ENCODE assay signal across 25 cellular contexts in the genomic region with DNA sequence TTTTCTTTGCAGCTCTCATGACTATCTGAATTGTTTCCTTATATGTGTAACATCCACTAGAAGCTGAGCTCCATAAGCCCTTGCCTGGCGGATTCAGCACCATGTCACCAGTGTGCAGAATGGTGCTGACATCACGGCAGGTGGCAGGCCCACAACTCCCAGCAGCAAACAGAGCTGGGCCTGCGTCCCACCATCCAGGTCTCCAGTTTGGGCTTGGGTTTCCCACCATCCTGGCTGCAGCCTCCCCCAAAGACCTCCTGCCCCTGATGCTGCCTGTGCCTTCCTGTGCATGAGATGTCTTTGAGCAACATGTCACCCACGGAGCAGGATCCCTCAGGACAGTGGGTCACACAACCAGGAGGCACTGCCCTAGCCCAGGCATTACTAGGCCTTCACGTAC.
DNase-seq lines count a peak whose midpoint lies in the region; ATAC-seq, FAIRE-seq and TF ChIP-seq lines count a peak whose summit lies in the region.
"Had no signal": no experiment of that assay in that cellular context is flagged by ENCODE, and none has a peak within 500 bp of the region (broad histone marks: within the 10 kb centered on the region; RNA-seq: fewer than 3 reads in every experiment).

No MANE protein-coding gene starts in this region.

- H3K4me3 ChIP-seq in heart right ventricle = no peak overlapping the region
- H3K4me3 ChIP-seq in right cardiac atrium (ENCODE audit: low read length) = no peak overlapping the region
- no peak overlapping the region for H3K4me3 ChIP-seq in right atrium auricular region
- H3K4me3 ChIP-seq in gastrocnemius medialis = no peak overlapping the region
- H3K4me3 ChIP-seq: cardiac muscle cell, GM23338, vagina had no signal

- H3K36me3 ChIP-seq in heart right ventricle (peaks cover 0 to 99% (median 93%) of the 10 kb centered on the region in 9 donors), right atrium auricular region (peaks cover 96% of the 10 kb centered on the region), gastrocnemius medialis (peaks cover 0 to 39% of the 10 kb centered on the region in 2 donors)
- H3K36me3 ChIP-seq: cardiac muscle cell had no signal

- TF ChIP-seq CTCF in heart right ventricle (IDR thresholded peaks at IDR 0.05) (no peak), right atrium auricular region (IDR thresholded peaks at IDR 0.05) (no peak), gastrocnemius medialis (IDR thresholded peaks at IDR 0.05 in 4 of 5, conservative IDR thresholded peaks at IDR 0.05 in 1 of 5) (no peak)

- FAIRE-seq in urothelium cell line (lab: Jason Lieb, UNC) = peak; percentile 40
- FAIRE-seq: A204.1, G401.6 had no signal

- ATAC-seq in heart right ventricle = no peak
- ATAC-seq in right cardiac atrium = no peak
- ATAC-seq in gastrocnemius medialis = no peak
- ATAC-seq: activated CD4-positive, alpha-beta T cell treated with anti-CD3 and anti-CD28 coated beads for 36 hours; activated CD8-positive, alpha-beta T cell treated with anti-CD3 and anti-CD28 coated beads, Interleukin-2, amount 10 ng/mL, durations not matched to agents 7 days and 5 days; activated naive CD4-positive, alpha-beta T cell treated with anti-CD3 and anti-CD28 coated beads, Interleukin-2, amount 50 U/mL, for 72 hours; GM23338; Panc1 had no signal

- H3K4me1 ChIP-seq in heart right ventricle (peaks cover 28 to 91% (median 78%) of the 10 kb centered on the region in 9 donors), right cardiac atrium (ENCODE audit: control insufficient read depth, insufficient read depth, low read length) (peaks cover 35% of the 10 kb centered on the region), right atrium auricular region (peaks cover 0 to 72% of the 10 kb centered on the region in 2 donors), gastrocnemius medialis (peaks cover 25 to 27% of the 10 kb centered on the region in 2 donors)

- TF ChIP-seq POLR2A in gastrocnemius medialis (IDR thresholded peaks at IDR 0.05) = no peak

- H3K27ac ChIP-seq in heart right ventricle (peak overlapping the region in 9 of 10 donors; percentile 13 to 83 (median 62)), right cardiac atrium (ENCODE audit: low read length) (no peak overlapping the region), right atrium auricular region (peak overlapping the region; percentile 72 to 79), gastrocnemius medialis (peak overlapping the region; percentile 74 to 87 (median 76))
- H3K27ac ChIP-seq: cardiac muscle cell, parathyroid adenoma had no signal

- 69 to 75% methylated on average over 5 of the region's 5 CpGs for WGBS in heart right ventricle, 2 donors
- 82% methylated on average over 5 of the region's 5 CpGs for WGBS in right cardiac atrium

- no peak for DNase-seq in heart right ventricle
- no peak for DNase-seq in right cardiac atrium
- DNase-seq in right atrium auricular region (ENCODE audit: low spot score) = no peak
- no peak for DNase-seq in gastrocnemius medialis
- no peak for DNase-seq in urothelium cell line (ENCODE audit: low spot score)
- DNase-seq in activated T-cell treated with anti-CD3 and anti-CD28 coated beads for 4 hours = no peak
- DNase-seq in NCI-H82 treated with DMSO at 0.1 percent for 48 hours (lab: John Stamatoyannopoulos, UW; ENCODE audit: unreplicated experiment) = no peak
- no peak for DNase-seq in medulla oblongata (ENCODE audit: extremely low spot score)
- DNase-seq: activated CD4-positive, alpha-beta T cell treated with anti-CD3 and anti-CD28 coated beads for 36 hours; activated CD8-positive, alpha-beta T cell treated with anti-CD3 and anti-CD28 coated beads, Interleukin-2, amount 10 ng/mL, durations not matched to agents 7 days and 5 days; DMS79; mammary epithelial cell; NCI-H146; NCI-H345; NCI-H69; SHP77 treated with DMSO at 0.1 percent for 48 hours; stimulated activated CD4-positive, alpha-beta T cell treated with anti-CD3 and anti-CD28 coated beads, Interleukin-4, amount 100 ng/mL, for 1 hour had no signal

- in situ Hi-C loops in gastrocnemius medialis (cut with MboI; ENCODE audit: low sequenced_read_pairs in 4 of 4) = loop anchor here (5.0 to 10.0 kb wide), 3 partner anchors 95 to 102 kb away; no protein-coding TSS in a partner anchor

- H3K27me3 ChIP-seq in heart right ventricle (no peaks in the 10 kb centered on the region), right cardiac atrium (ENCODE audit: control insufficient read depth, insufficient read depth) (no peaks in the 10 kb centered on the region), right atrium auricular region (no peaks in the 10 kb centered on the region), gastrocnemius medialis (no peaks in the 10 kb centered on the region)
- H3K27me3 ChIP-seq: vagina had no signal

- intact Hi-C loops in heart right ventricle (cut with DNase I) (loop anchor here (1.0 to 10.0 kb wide), 10 partner anchors 13 to 102 kb away; no protein-coding TSS in a partner anchor), right cardiac atrium (cut with DNase I) (loop anchor here (5.0 to 10.0 kb wide), 5 partner anchors 45 to 98 kb away; no protein-coding TSS in a partner anchor), gastrocnemius medialis (cut with DNase I; ENCODE audit: low total_unique reads) (loop anchor here (1.0 to 5.0 kb wide), 3 partner anchors 33 to 99 kb away; no protein-coding TSS in a partner anchor)

- no peaks in the 10 kb centered on the region for H3K9me3 ChIP-seq in heart right ventricle
- no peaks in the 10 kb centered on the region for H3K9me3 ChIP-seq in right cardiac atrium (ENCODE audit: control insufficient read depth, low read length)
- no peaks in the 10 kb centered on the region for H3K9me3 ChIP-seq in right atrium auricular region
- no peaks in the 10 kb centered on the region for H3K9me3 ChIP-seq in gastrocnemius medialis
- H3K9me3 ChIP-seq: vagina had no signal
